21 cellular contexts compared by ENCODE assay signal in genomic region chr17:66619196-66619595, GRCh38.
DNase-seq lines count a peak whose midpoint lies in the region; ATAC-seq and TF ChIP-seq lines count a peak whose summit lies in the region.
"Had no signal": no experiment of that assay in that cellular context is flagged by ENCODE, and none has a peak within 500 bp of the region (broad histone marks: within the 10 kb centered on the region; RNA-seq: fewer than 3 reads in every experiment).

No MANE protein-coding gene starts in this region.

- H3K4me2 ChIP-seq in BLaER1, result peak overlapping the region; percentile 69
- H3K4me2 ChIP-seq: A549 had no signal

- H3K4me1 ChIP-seq in BLaER1, result peaks cover 12% of the 10 kb centered on the region
- H3K4me1 ChIP-seq: A549, BE2C had no signal

- TF ChIP-seq CTCF in GM10266 (IDR thresholded peaks at IDR 0.05; ENCODE audit: control insufficient read depth, insufficient read depth, low read depth, missing control alignments), result no peak

- 0 out of 2 replicates have a peak overlapping the region, but pooled peaks have one; percentile 16 for H3K27ac ChIP-seq in BLaER1
- H3K27ac ChIP-seq: A549, C4-2B, GM23248 had no signal

- H3K36me3 ChIP-seq in BLaER1, result no peaks in the 10 kb centered on the region
- H3K36me3 ChIP-seq: BE2C had no signal

- no peak overlapping the region for H3K4me3 ChIP-seq in BLaER1
- peak overlapping the region; percentile 8 for H3K4me3 ChIP-seq in Jurkat, Clone E6-1 (ENCODE audit: low read length)
- H3K4me3 ChIP-seq: A549, GM12878, GM23248 had no signal

- DNase-seq in Jurkat, Clone E6-1 (ENCODE audit: low read depth, low spot score), result peak; percentile 75
- DNase-seq in myocyte (ENCODE audit: low read depth), result peak; percentile 39
- no peak for DNase-seq in NCI-H2196 (lab: John Stamatoyannopoulos, UW; ENCODE audit: unreplicated experiment)
- no peak for DNase-seq in GM10266 (ENCODE audit: extremely low spot score)
- DNase-seq: 8988T; ACHN; AML-193; BE2C; Caco-2; CD4-positive, CD25-positive, alpha-beta regulatory T cell; CD8-positive, alpha-beta T cell; DMS153; DND-41; GM23248; H7; HCEC 1CT had no signal

- no peak for ATAC-seq in HG02852 (IDR thresholded peaks at IDR 0.05; ENCODE audit: unreplicated experiment)
- ATAC-seq: A549; CD8-positive, alpha-beta T cell; GM12878 had no signal

- H3K9ac ChIP-seq in BLaER1, result no peak overlapping the region
- H3K9ac ChIP-seq: GM23248 had no signal

- no peaks in the 10 kb centered on the region for H3K9me3 ChIP-seq in BLaER1
- H3K9me3 ChIP-seq: A549, BE2C, Caco-2 had no signal

- no peaks in the 10 kb centered on the region for H4K20me1 ChIP-seq in BLaER1

- no peaks in the 10 kb centered on the region for H3K27me3 ChIP-seq in BLaER1
- H3K27me3 ChIP-seq: BE2C had no signal

Comparison
In these comparisons a context has a peak if more than half of its experiments do, and no peak if none do; other contexts are left out.
1. DNase-seq: peak in Jurkat, Clone E6-1 (single experiment) and myocyte (single experiment); none in NCI-H2196 (single experiment) and GM10266 (single experiment).